Comparison of ENCODE assay signal across 1 cellular context in genomic region chr1:154938604-154939399, GRCh38.
TF ChIP-seq lines count a peak whose summit lies in the region.

No MANE protein-coding gene starts in this region.

TF ChIP-seq in HepG2, 621 proteins besides CTCF, POLR2A, EP300 and RAD21:
- TF ChIP-seq SAP130 (CRISPR knock-in tag; IDR thresholded peaks at IDR 0.05; ENCODE audit: low read depth): peak; percentile 31; the same call in 1 of the 2 replicates
- TF ChIP-seq ZNF121 (CRISPR knock-in tag; IDR thresholded peaks at IDR 0.05): peak; percentile 97
- no peak for TF ChIP-seq ZNF432 (CRISPR knock-in tag; IDR thresholded peaks at IDR 0.05; ENCODE audit: borderline replicate concordance)
- TF ChIP-seq MLLT10 (CRISPR knock-in tag; IDR thresholded peaks at IDR 0.05): no peak
- no peak for TF ChIP-seq HNF1B (CRISPR knock-in tag; IDR thresholded peaks at IDR 0.05)
- TF ChIP-seq ZNF687 (CRISPR knock-in tag; IDR thresholded peaks at IDR 0.05): peak; percentile 5; the same call in 1 of the 2 replicates
- TF ChIP-seq ZC3H13 (CRISPR knock-in tag; IDR thresholded peaks at IDR 0.05): 0 out of 2 replicates have a peak, but pooled peaks have one; percentile 38
- TF ChIP-seq PHF20 (CRISPR knock-in tag; IDR thresholded peaks at IDR 0.05): no peak
- 0 out of 2 replicates have a peak, but pooled peaks have one; percentile 22 for TF ChIP-seq ZBTB21 (CRISPR knock-in tag; IDR thresholded peaks at IDR 0.05)
- no peak for TF ChIP-seq ZFP1 (CRISPR knock-in tag; IDR thresholded peaks at IDR 0.05)
- 0 out of 2 replicates have a peak, but pooled peaks have one; percentile 21 for TF ChIP-seq HBP1 (CRISPR knock-in tag; IDR thresholded peaks at IDR 0.05; ENCODE audit: low read depth)
- TF ChIP-seq AHR (CRISPR knock-in tag; IDR thresholded peaks at IDR 0.05): no peak
- TF ChIP-seq RFXAP (CRISPR knock-in tag; IDR thresholded peaks at IDR 0.05; ENCODE audit: borderline replicate concordance): 0 out of 2 replicates have a peak, but pooled peaks have one; percentile 23
- no peak for TF ChIP-seq ZNF790 (CRISPR knock-in tag; IDR thresholded peaks at IDR 0.05; ENCODE audit: borderline replicate concordance)
- TF ChIP-seq ZSCAN22 (CRISPR knock-in tag; IDR thresholded peaks at IDR 0.05): no peak
- TF ChIP-seq ZNF788 (CRISPR knock-in tag; IDR thresholded peaks at IDR 0.05; ENCODE audit: borderline replicate concordance): 0 out of 2 replicates have a peak, but pooled peaks have one; percentile 17
- no peak for TF ChIP-seq NONO (IDR thresholded peaks at IDR 0.05)
- TF ChIP-seq NONO (CRISPR knock-in tag; conservative IDR thresholded peaks at IDR 0.05): peak; percentile 45; the same call in 1 of the 2 replicates
- TF ChIP-seq ZNF382 (CRISPR knock-in tag; IDR thresholded peaks at IDR 0.05; ENCODE audit: borderline replicate concordance): no peak
- TF ChIP-seq KDM4B (CRISPR knock-in tag; IDR thresholded peaks at IDR 0.05): no peak
- TF ChIP-seq ZNF136 (CRISPR knock-in tag; IDR thresholded peaks at IDR 0.05; ENCODE audit: low read depth): no peak
- TF ChIP-seq ATF2 (CRISPR knock-in tag; IDR thresholded peaks at IDR 0.05): no peak
- TF ChIP-seq ZMYM3 (CRISPR knock-in tag; IDR thresholded peaks at IDR 0.05): peak; percentile 13; the same call in 1 of the 2 replicates
